25 cellular contexts compared by ENCODE assay signal in genomic region chr1:179322481-179323026, GRCh38. TPM values are rescaled to one million over a fixed set of nuclear protein-coding genes. Genes with fewer than 3 reads are reported as not detected.
A peak's percentile ranks its signal among the peaks of the same experiment; 100 is the strongest.
DNase-seq lines count a peak whose midpoint lies in the region; ATAC-seq and TF ChIP-seq lines count a peak whose summit lies in the region.
"Had no signal": no experiment of that assay in that cellular context is flagged by ENCODE, and none has a peak within 500 bp of the region (broad histone marks: within the 10 kb centered on the region; RNA-seq: fewer than 3 reads in every experiment).

No MANE protein-coding gene starts in this region.

- H3K9me3 ChIP-seq in IMR-90 (ENCODE audit: control insufficient read depth, insufficient read depth, low read length) (peaks cover 5% of the 10 kb centered on the region; the same call in 1 of the 2 replicates), adipocyte (ENCODE audit: control insufficient read depth, low read length) (no peaks in the 10 kb centered on the region), ovary (no peaks in the 10 kb centered on the region)
- H3K9me3 ChIP-seq: thoracic aorta, uterus had no signal

- H2AK5ac ChIP-seq in IMR-90 (ENCODE audit: low read depth, low read length), result no peak overlapping the region

- peak overlapping the region; percentile 69; the same call in 1 of the 2 replicates for H3K18ac ChIP-seq in IMR-90 (ENCODE audit: low read depth, low read length)

- peak overlapping the region; percentile 73 for H3K23ac ChIP-seq in IMR-90 (ENCODE audit: low read depth, low read length)

- no peak overlapping the region for H2BK5ac ChIP-seq in IMR-90 (ENCODE audit: low read depth, low read length, poor library complexity, severe bottlenecking)

- H2BK120ac ChIP-seq in IMR-90 (ENCODE audit: low read depth, low read length), result no peak overlapping the region

- peaks cover 19 to 26% of the 10 kb centered on the region in 2 donors for H3K4me1 Mint-ChIP-seq in natural killer cell treated with Interleukin-12 subunit alpha and Interleukin-12 subunit beta and Interleukin-15 and Interleukin-18, amount 100 ng/mL, for 72 hours (ENCODE audit: low read depth in 2 of 2)
- H3K4me1 Mint-ChIP-seq in effector memory CD8-positive, alpha-beta T cell (ENCODE audit: low read depth in 2 of 2), result peaks cover 6 to 21% of the 10 kb centered on the region in 2 donors

- H3K36me3 Mint-ChIP-seq in natural killer cell treated with Interleukin-12 subunit alpha and Interleukin-12 subunit beta and Interleukin-15 and Interleukin-18, amount 100 ng/mL, for 72 hours, result peaks cover 20% of the 10 kb centered on the region
- H3K36me3 Mint-ChIP-seq in effector memory CD8-positive, alpha-beta T cell (ENCODE audit: insufficient read depth), result peaks cover 45% of the 10 kb centered on the region
- H3K36me3 Mint-ChIP-seq: WTC11 had no signal

- TF ChIP-seq POLR2A in IMR-90 (IDR thresholded peaks at IDR 0.05; ENCODE audit: low read depth, low read length) (no peak), ovary (IDR thresholded peaks at IDR 0.05) (no peak)

- dilution Hi-C loops in IMR-90 (cut with HindIII; ENCODE audit: low sequenced_read_pairs, unreplicated experiment), result no loop called here

- H3K27me3 ChIP-seq in IMR-90 (ENCODE audit: control insufficient read depth, insufficient read depth, low read length) (no peaks in the 10 kb centered on the region), adipocyte (replicated peaks; ENCODE audit: control insufficient read depth, insufficient read depth, low read length) (no peaks in the 10 kb centered on the region), ovary (no peaks in the 10 kb centered on the region)
- H3K27me3 ChIP-seq: foreskin keratinocyte, heart left ventricle, uterus had no signal

- H4K91ac ChIP-seq in IMR-90 (ENCODE audit: insufficient read depth, low read depth, low read length), result 0 out of 2 replicates have a peak overlapping the region, but pooled peaks have one; percentile 31

- H3K4me1 ChIP-seq in IMR-90 (ENCODE audit: control insufficient read depth, insufficient read depth, low read length) (0 out of 2 replicates have a peak, but pooled peaks cover 2% of the 10 kb centered on the region), adipocyte (ENCODE audit: control insufficient read depth, insufficient read depth, low read length) (peaks cover 9% of the 10 kb centered on the region), ovary (ENCODE audit: insufficient read depth) (peaks cover 4% of the 10 kb centered on the region)
- H3K4me1 ChIP-seq: foreskin keratinocyte, uterus had no signal

- peak overlapping the region; percentile 36; the same call in 1 of the 2 replicates for H3K4ac ChIP-seq in IMR-90 (ENCODE audit: low read depth, low read length)

- H3K4me3 ChIP-seq in IMR-90 (ENCODE audit: insufficient read depth, low read depth, low read length) (peak overlapping the region; percentile 40; the same call in 1 of the 2 replicates), adipocyte (ENCODE audit: low read length) (peak overlapping the region; percentile 41), fibroblast of the aortic adventitia (ENCODE audit: low read depth, low read length) (peak overlapping the region; percentile 58), ovary (no peak overlapping the region)
- H3K4me3 ChIP-seq: GM23338, thoracic aorta had no signal

- H3K27me3 Mint-ChIP-seq in natural killer cell treated with Interleukin-12 subunit alpha and Interleukin-12 subunit beta and Interleukin-15 and Interleukin-18, amount 100 ng/mL, for 72 hours, result no peaks in the 10 kb centered on the region
- no peaks in the 10 kb centered on the region for H3K27me3 Mint-ChIP-seq in effector memory CD8-positive, alpha-beta T cell
- H3K27me3 Mint-ChIP-seq: activated naive CD4-positive, alpha-beta T cell treated with anti-CD3 and anti-CD28 coated beads, Interleukin-2, amount 50 U/mL, for 24 hours; CD4-positive, alpha-beta memory T cell had no signal

- H4K8ac ChIP-seq in IMR-90 (ENCODE audit: low read depth in 2 of 2, low read length in 2 of 2), result peak overlapping the region in 1 of 2 experiments; percentile 74; a peak in 1 of 4 replicates

- no CpG with 5 or more reads among the region's 5 CpGs for WGBS in IMR-90 (ENCODE audit: extremely low coverage in 2 of 2, insufficient read length in 1 of 2), 2 experiments
- WGBS in ovary, 3 donors, result 4 to 20% (median 9%) methylated on average over 5 of the region's 5 CpGs

- no peak overlapping the region for H2BK15ac ChIP-seq in IMR-90 (ENCODE audit: low read depth, low read length)

- H3K9ac ChIP-seq in IMR-90 (ENCODE audit: low read depth, low read length) (peak overlapping the region; percentile 46; the same call in 1 of the 2 replicates), adipocyte (ENCODE audit: low read length) (no peak overlapping the region)

- no peak overlapping the region for H3K56ac ChIP-seq in IMR-90 (ENCODE audit: extremely low read depth, insufficient read depth, low read length)

- H3K4me3 Mint-ChIP-seq in natural killer cell treated with Interleukin-12 subunit alpha and Interleukin-12 subunit beta and Interleukin-15 and Interleukin-18, amount 100 ng/mL, for 72 hours, result no peak overlapping the region
- no peak overlapping the region for H3K4me3 Mint-ChIP-seq in effector memory CD8-positive, alpha-beta T cell
- H3K4me3 Mint-ChIP-seq: activated naive CD4-positive, alpha-beta T cell treated with anti-CD3 and anti-CD28 coated beads, Interleukin-2, amount 50 U/mL, for 24 hours; GM23338; WTC11 had no signal

- no peak for TF ChIP-seq EP300 in ovary (IDR thresholded peaks at IDR 0.05)

- POLR2A ChIA-PET in IMR-90 (lab: Charles Lee; ENCODE audit: unreplicated experiment), result no interaction called here

- peak overlapping the region; percentile 4 to 38 for H3K27ac Mint-ChIP-seq in natural killer cell treated with Interleukin-12 subunit alpha and Interleukin-12 subunit beta and Interleukin-15 and Interleukin-18, amount 100 ng/mL, for 72 hours
- no peak overlapping the region for H3K27ac Mint-ChIP-seq in effector memory CD8-positive, alpha-beta T cell
- H3K27ac Mint-ChIP-seq: activated naive CD4-positive, alpha-beta T cell treated with anti-CD3 and anti-CD28 coated beads, Interleukin-2, amount 50 U/mL, for 24 hours; activated T-helper 2 cell treated with anti-CD3 and anti-CD28 coated beads, Interferon-gamma antibody, Interleukin-2, Interleukin-4, amounts not matched to agents 10 μg/mL and 5 μg/mL and 100 μg/mL, durations not matched to agents 14 hours and 24 hours and 36 hours; GM23338; WTC11 had no signal

- H2BK20ac ChIP-seq in IMR-90 (ENCODE audit: low read depth, low read length), result no peak overlapping the region

- peak overlapping the region; percentile 49; the same call in 1 of the 2 replicates for H3K14ac ChIP-seq in IMR-90 (replicated peaks; ENCODE audit: low read depth, low read length)

- H2AK9ac ChIP-seq in IMR-90 (replicated peaks; ENCODE audit: low read depth, low read length, poor library complexity), result no peak overlapping the region

- no peak for TF ChIP-seq RAD21 in IMR-90 (IDR thresholded peaks at IDR 0.05; ENCODE audit: low read length)

- BruUV-seq in IMR-90 (replicated peaks; lab: Mats Ljungman, UMichigan), result no TSS peak

- peaks cover 20 to 39% of the 10 kb centered on the region in 2 experiments for H3K79me1 ChIP-seq in IMR-90 (ENCODE audit: low read depth in 1 of 2, low read length in 2 of 2)

- CTCF ChIA-PET in IMR-90 (lab: Yijun Ruan, JAX), result no interaction called here

- in situ Hi-C loops in IMR-90 (cut with MboI; ENCODE audit: low sequenced_read_pairs), result no loop called here

- TF ChIP-seq CTCF in IMR-90 (conservative IDR thresholded peaks at IDR 0.05; ENCODE audit: low read depth, low read length), result no peak
- TF ChIP-seq CTCF in fibroblast of the aortic adventitia (IDR thresholded peaks at IDR 0.05; ENCODE audit: insufficient read depth, low read length), result no peak
- TF ChIP-seq CTCF in ovary (IDR thresholded peaks at IDR 0.05), result no peak

- no peaks in the 10 kb centered on the region for H3K9me1 ChIP-seq in IMR-90 (ENCODE audit: insufficient read depth, low read length)

- peaks cover 3% of the 10 kb centered on the region; the same call in 1 of the 2 replicates for H4K20me1 ChIP-seq in IMR-90 (ENCODE audit: insufficient read depth, low read length)

- intact Hi-C loops in IMR-90 (cut with micrococcal nuclease), result no loop called here
- intact Hi-C loops in ovary (cut with DNase I), result no loop called here

- peak overlapping the region; percentile 95 for H3K4me2 ChIP-seq in IMR-90 (ENCODE audit: low read depth, low read length)
- H3K4me2 ChIP-seq: GM23338 had no signal

- ATAC-seq in IMR-90 (ENCODE audit: low read depth), result peak; percentile 74
- no peak for ATAC-seq in natural killer cell treated with Interleukin-12 subunit alpha and Interleukin-12 subunit beta and Interleukin-15 and Interleukin-18, amount 100 ng/mL, for 72 hours
- ATAC-seq in effector memory CD8-positive, alpha-beta T cell (replicated peaks), result no peak
- ATAC-seq: foreskin keratinocyte; GM23338; stimulated activated naive CD8-positive, alpha-beta T cell treated with anti-CD3 and anti-CD28 coated beads, Interleukin-15, Interleukin-2, amounts not matched to agents 100 U/mL and 50 U/mL, for 24 hours; WTC11 had no signal

- H3K9me3 Mint-ChIP-seq in natural killer cell treated with Interleukin-12 subunit alpha and Interleukin-12 subunit beta and Interleukin-15 and Interleukin-18, amount 100 ng/mL, for 72 hours, result no peaks in the 10 kb centered on the region
- no peaks in the 10 kb centered on the region for H3K9me3 Mint-ChIP-seq in effector memory CD8-positive, alpha-beta T cell
- H3K9me3 Mint-ChIP-seq: activated naive CD4-positive, alpha-beta T cell treated with anti-CD3 and anti-CD28 coated beads, Interleukin-2, amount 50 U/mL, for 24 hours; GM23338 had no signal

- H2AFZ ChIP-seq in IMR-90 (replicated peaks; ENCODE audit: low read length, poor library complexity), result no peak overlapping the region
- H2AFZ ChIP-seq: GM23338 had no signal

- H4K5ac ChIP-seq in IMR-90 (ENCODE audit: low read depth, low read length), result peak overlapping the region; percentile 63; the same call in 1 of the 2 replicates

- DNase-seq in IMR-90, result no peak
- DNase-seq in adipocyte (ENCODE audit: low read depth), result no peak
- DNase-seq in fibroblast of the aortic adventitia (ENCODE audit: low read depth), result peak; percentile 53
- DNase-seq in natural killer cell treated with Interleukin-12 subunit alpha and Interleukin-12 subunit beta and Interleukin-15 and Interleukin-18, amount 100 ng/mL, for 72 hours (ENCODE audit: low spot score), result no peak
- DNase-seq in effector memory CD8-positive, alpha-beta T cell, result no peak
- no peak for DNase-seq in OCI-M2 (lab: John Stamatoyannopoulos, UW; ENCODE audit: unreplicated experiment)
- no peak for DNase-seq in ovary
- DNase-seq: CD4-positive, alpha-beta memory T cell; central memory CD4-positive, alpha-beta T cell; foreskin keratinocyte; heart left ventricle; kidney glomerular epithelial cell; mammary epithelial cell; NCI-H146; NCI-H446 treated with DMSO at 0.1 percent for 48 hours; nucleus accumbens; stimulated activated naive CD8-positive, alpha-beta T cell treated with anti-CD3 and anti-CD28 coated beads, Interleukin-15, Interleukin-2, amounts not matched to agents 100 U/mL and 50 U/mL, for 24 hours; T-helper 9 cell; uterus had no signal

- H3K27ac ChIP-seq in IMR-90 (ENCODE audit: insufficient read depth, low read length) (no peak overlapping the region), ovary (peak overlapping the region in 1 of 2 donors; percentile 1)
- H3K27ac ChIP-seq: foreskin keratinocyte, HL-60, thoracic aorta had no signal

- H3K36me3 ChIP-seq in IMR-90 (ENCODE audit: control insufficient read depth, insufficient read depth, low read length), result peaks cover 11% of the 10 kb centered on the region; the same call in 1 of the 2 replicates
- H3K36me3 ChIP-seq in adipocyte (ENCODE audit: control insufficient read depth, insufficient read depth, low read length, severe bottlenecking), result peaks cover 58% of the 10 kb centered on the region
- no peaks in the 10 kb centered on the region for H3K36me3 ChIP-seq in ovary
- H3K36me3 ChIP-seq: thoracic aorta, uterus had no signal

RNA-seq across cellular contexts. Expression of gene SOAT1, which starts 29.0 kb away (rescaled TPM):
- total RNA-seq in IMR-90 (2012; rRNA removed) (19.5 and 28.9 TPM in 2 replicates), fibroblast of the aortic adventitia (ENCODE audit: low replicate concordance) (40.9 and 67.5 TPM in 2 replicates), ovary (10 to 100 TPM in 6 of 7 donors, 1 to 10 TPM in 1; 9.3 to 55.3 (median 35.8) TPM)
- polyA plus RNA-seq in IMR-90 (2012; rRNA removed) (14.0 and 19.8 TPM in 2 replicates), ovary (10 to 100 TPM in 1 of 2 donors, 1 to 10 TPM in 1; 6.8 to 48.5 TPM)
- 1.8 and 2.6 TPM in 2 replicates for polyA plus RNA-seq in IMR-90 (2012; cell fraction: cytosol; rRNA removed)
- 1.1 and 11.5 TPM in 2 replicates for polyA plus RNA-seq in IMR-90 (2012; cell fraction: nucleus; rRNA removed; ENCODE audit: low replicate concordance)
- total RNA-seq in natural killer cell treated with Interleukin-12 subunit alpha and Interleukin-12 subunit beta and Interleukin-15 and Interleukin-18, amount 100 ng/mL, for 72 hours, result 10 to 100 TPM; 52.9 to 78.3 TPM

RNA-seq across cellular contexts. Expression of gene AXDND1, which starts 43.2 kb away (rescaled TPM):
- under 0.01 TPM in 1 of 2 replicates, not detected in the other for total RNA-seq in IMR-90 (2012; rRNA removed)
- polyA plus RNA-seq in IMR-90 (2012; rRNA removed), result not detected in 2 replicates
- polyA plus RNA-seq in IMR-90 (2012; cell fraction: cytosol; rRNA removed), result not detected in 2 replicates
- 0.08 TPM in 1 of 2 replicates, not detected in the other for polyA plus RNA-seq in IMR-90 (2012; cell fraction: nucleus; rRNA removed; ENCODE audit: low replicate concordance)
- total RNA-seq in fibroblast of the aortic adventitia (ENCODE audit: low replicate concordance), result 0.25 and 0.36 TPM in 2 replicates
- total RNA-seq in natural killer cell treated with Interleukin-12 subunit alpha and Interleukin-12 subunit beta and Interleukin-15 and Interleukin-18, amount 100 ng/mL, for 72 hours, result under 1 TPM in 1 of 2 donors, not detected in 1; 0.81 TPM
- 1 to 10 TPM in 1 of 7 donors, under 1 TPM in 4, not detected in 2; 0.07 to 4.1 (median 0.15) TPM for total RNA-seq in ovary
- polyA plus RNA-seq in ovary, result under 1 TPM in 1 of 2 donors, not detected in 1; 0.18 TPM
- total RNA-seq: GM23338, thoracic aorta, WTC11 had no signal
- polyA plus RNA-seq: CD4-positive, alpha-beta memory T cell; GM23338; heart left ventricle had no signal

Comparison
In these comparisons a context has a peak if more than half of its experiments do, and no peak if none do; other contexts are left out.
1. H3K27ac Mint-ChIP-seq: peak in natural killer cell treated with Interleukin-12 subunit alpha and Interleukin-12 subunit beta and Interleukin-15 and Interleukin-18, amount 100 ng/mL, for 72 hours (2 of 2); none in effector memory CD8-positive, alpha-beta T cell (0 of 2).